Comparison of ENCODE assay signal across 8 cellular contexts in the genomic region with DNA sequence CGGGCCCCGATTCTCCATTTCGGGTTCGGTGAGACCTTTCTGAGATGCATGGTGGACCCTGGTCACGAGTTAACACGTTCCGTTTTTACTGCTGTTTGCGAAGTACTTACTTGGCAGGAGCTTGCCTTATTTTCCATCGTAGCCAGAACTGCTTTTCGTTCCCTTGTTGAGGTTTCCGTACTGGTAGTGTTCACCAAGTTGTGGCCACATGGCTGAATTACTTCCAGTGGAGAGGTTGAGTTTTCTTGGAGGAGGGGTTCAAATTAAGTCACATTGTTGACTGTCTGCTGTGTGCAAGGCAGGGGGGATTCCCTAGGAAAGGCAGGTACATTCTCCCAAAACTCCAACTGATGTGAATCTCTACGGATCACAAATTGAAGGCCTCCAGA. TPM values are rescaled to one million over a fixed set of nuclear protein-coding genes. Genes with fewer than 3 reads are reported as not detected.
A peak's percentile ranks its signal among the peaks of the same experiment; 100 is the strongest.
DNase-seq lines count a peak whose midpoint lies in the region; ATAC-seq and TF ChIP-seq lines count a peak whose summit lies in the region.

No MANE protein-coding gene starts in this region.

- no peaks in the 10 kb centered on the region for H3K9me3 Mint-ChIP-seq in stimulated activated naive CD8-positive, alpha-beta T cell treated with anti-CD3 and anti-CD28 coated beads, Interleukin-15, Interleukin-2, amounts not matched to agents 100 ng/mL and 50 ng/mL, for 24 hours
- H3K9me3 Mint-ChIP-seq in mesothelial cell of epicardium: no peaks in the 10 kb centered on the region

- H3K27ac ChIP-seq in aorta (ENCODE audit: low read depth in 1 of 2, low read length in 2 of 2): peak overlapping the region; percentile 10 to 86

- no peak for DNase-seq in stimulated activated naive CD8-positive, alpha-beta T cell treated with anti-CD3 and anti-CD28 coated beads, Interleukin-15, Interleukin-2, amounts not matched to agents 100 U/mL and 50 U/mL, for 24 hours
- DNase-seq in cardiac fibroblast (ENCODE audit: low read depth in 2 of 2) (no peak), mesothelial cell of epicardium (ENCODE audit: low spot score in 2 of 2, unreplicated experiment in 2 of 2) (no peak), aorta (no peak), inferior parietal cortex (ENCODE audit: extremely low spot score) (no peak), left lobe of liver (ENCODE audit: low spot score) (no peak)

- peak overlapping the region; percentile 28 to 49 for H3K4me3 ChIP-seq in cardiac fibroblast (replicated peaks in 1 of 2; ENCODE audit: low read depth in 2 of 2, low read length in 2 of 2)
- peak overlapping the region; percentile 35 to 63 for H3K4me3 ChIP-seq in aorta (ENCODE audit: low read length in 2 of 2)

- no peaks in the 10 kb centered on the region for H3K27me3 ChIP-seq in aorta (ENCODE audit: control insufficient read depth in 1 of 2, insufficient read depth in 2 of 2, low read length in 1 of 2)

- peaks cover 14% of the 10 kb centered on the region for H3K27me3 Mint-ChIP-seq in stimulated activated naive CD8-positive, alpha-beta T cell treated with anti-CD3 and anti-CD28 coated beads, Interleukin-15, Interleukin-2, amounts not matched to agents 100 ng/mL and 50 ng/mL, for 24 hours
- H3K27me3 Mint-ChIP-seq in mesothelial cell of epicardium (ENCODE audit: low read depth): no peaks in the 10 kb centered on the region

- H3K27ac Mint-ChIP-seq in stimulated activated naive CD8-positive, alpha-beta T cell treated with anti-CD3 and anti-CD28 coated beads, Interleukin-15, Interleukin-2, amounts not matched to agents 100 ng/mL and 50 ng/mL, for 24 hours: peak overlapping the region; percentile 88
- H3K27ac Mint-ChIP-seq in mesothelial cell of epicardium: peak overlapping the region; percentile 98

- 3 to 4% methylated on average over 12 of the region's 12 CpGs for WGBS in aorta, 2 donors

- H3K36me3 Mint-ChIP-seq in stimulated activated naive CD8-positive, alpha-beta T cell treated with anti-CD3 and anti-CD28 coated beads, Interleukin-15, Interleukin-2, amounts not matched to agents 100 ng/mL and 50 ng/mL, for 24 hours (ENCODE audit: low read depth): no peaks in the 10 kb centered on the region
- H3K36me3 Mint-ChIP-seq in mesothelial cell of epicardium: peaks cover 1% of the 10 kb centered on the region

- peaks cover 60% of the 10 kb centered on the region for H3K4me1 Mint-ChIP-seq in stimulated activated naive CD8-positive, alpha-beta T cell treated with anti-CD3 and anti-CD28 coated beads, Interleukin-15, Interleukin-2, amounts not matched to agents 100 ng/mL and 50 ng/mL, for 24 hours (ENCODE audit: low read depth)
- peaks cover 11% of the 10 kb centered on the region for H3K4me1 Mint-ChIP-seq in mesothelial cell of epicardium

- no peaks in the 10 kb centered on the region for H3K9me3 ChIP-seq in aorta (ENCODE audit: control insufficient read depth, low read length)

- TF ChIP-seq CTCF in cardiac fibroblast (IDR thresholded peaks at IDR 0.05; ENCODE audit: low read depth, low read length) (no peak), mesothelial cell of epicardium (IDR thresholded peaks at IDR 0.05; ENCODE audit: unreplicated experiment) (no peak)

- H3K4me3 Mint-ChIP-seq in stimulated activated naive CD8-positive, alpha-beta T cell treated with anti-CD3 and anti-CD28 coated beads, Interleukin-15, Interleukin-2, amounts not matched to agents 100 ng/mL and 50 ng/mL, for 24 hours: peak overlapping the region; percentile 92
- H3K4me3 Mint-ChIP-seq in mesothelial cell of epicardium: peak overlapping the region; percentile 92

- no peak for ATAC-seq in stimulated activated naive CD8-positive, alpha-beta T cell treated with anti-CD3 and anti-CD28 coated beads, Interleukin-15, Interleukin-2, amounts not matched to agents 100 U/mL and 50 U/mL, for 24 hours
- peak; percentile 1 for ATAC-seq in aorta (ENCODE audit: low FRiP score)
- no peak for ATAC-seq in left lobe of liver
- ATAC-seq in GM21381 (IDR thresholded peaks at IDR 0.05; ENCODE audit: unreplicated experiment): no peak

- no peaks in the 10 kb centered on the region for H3K36me3 ChIP-seq in aorta (ENCODE audit: control insufficient read depth in 1 of 2, insufficient read depth in 2 of 2, low read length in 1 of 2)

- H3K4me1 ChIP-seq in aorta (ENCODE audit: control insufficient read depth in 1 of 2, insufficient read depth in 2 of 2, low read length in 2 of 2): peaks cover 5 to 7% of the 10 kb centered on the region in 2 donors

- intact Hi-C loops in aorta (cut with DNase I): loop anchor here in 1 of 2 donors (1.0 kb wide), 1 partner anchor 10 kb away; no protein-coding TSS in a partner anchor

RNA-seq across cellular contexts. Expression of gene MXI1, which starts 4.0 kb away (rescaled TPM):
- total RNA-seq in mesothelial cell of epicardium: 28.3 to 32.7 TPM (median 30.6 TPM) in 3 replicates
- 100 to 1,000 TPM in 1 of 2 donors, 10 to 100 TPM in 1; 72.3 to 121 TPM for total RNA-seq in aorta
- polyA plus RNA-seq in aorta: 100 to 1,000 TPM in 1 of 2 donors, 10 to 100 TPM in 1; 79.9 to 101 TPM
- total RNA-seq in left lobe of liver: 26.3 TPM
